Comparison of ENCODE assay signal across 8 cellular contexts in the genomic region with DNA sequence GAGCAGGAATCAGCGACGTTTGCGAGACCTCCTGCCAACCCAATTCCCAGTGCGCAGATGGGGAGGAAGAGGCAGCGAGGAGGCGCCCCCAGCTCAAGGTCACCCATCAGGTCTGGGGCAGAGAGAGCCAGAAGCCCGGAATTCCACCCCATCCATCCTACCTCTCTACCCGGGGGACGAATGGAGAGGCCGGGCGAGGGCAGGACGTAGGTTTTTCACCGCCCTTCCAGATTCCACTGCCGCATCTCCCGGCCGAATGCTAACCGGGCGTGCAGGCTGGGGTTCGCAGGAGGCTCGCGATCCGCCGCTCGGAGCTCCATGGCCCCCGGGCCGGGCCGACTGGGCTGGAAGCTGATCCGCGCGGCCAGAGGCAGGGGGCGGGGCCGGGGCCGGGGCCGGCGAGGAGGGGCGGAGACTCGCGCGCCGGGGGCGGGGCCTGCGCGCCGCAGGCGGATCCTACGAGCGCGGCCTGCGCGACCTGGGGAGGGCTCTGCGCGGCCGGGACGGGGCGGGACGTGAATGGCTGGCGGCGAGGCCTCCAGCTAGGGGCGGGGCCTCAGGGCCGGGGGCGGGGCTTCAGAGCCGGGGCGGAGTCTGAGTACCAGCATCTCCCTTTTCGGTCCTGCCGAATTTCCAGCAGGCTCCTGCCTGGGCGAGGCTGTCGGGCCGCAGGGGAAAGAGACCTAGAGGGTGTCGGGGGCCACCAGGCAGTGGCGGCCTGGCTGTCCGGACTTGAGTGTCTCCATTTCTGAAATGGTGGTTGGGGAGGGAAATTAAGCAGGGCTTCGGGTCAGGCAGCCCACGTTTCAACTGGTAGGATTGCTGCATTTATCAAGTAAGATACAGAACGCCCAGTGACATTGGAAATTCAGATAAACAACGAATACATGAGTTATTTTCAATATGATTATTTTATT. TPM values are rescaled to one million over a fixed set of nuclear protein-coding genes. Genes with fewer than 3 reads are reported as not detected.
DNase-seq lines count a peak whose midpoint lies in the region; ATAC-seq and TF ChIP-seq lines count a peak whose summit lies in the region.

Gene ST6GALNAC4 (minus strand): TSS at position 377 of the 917 bp plus-strand sequence. CDS start 622 bp downstream, outside the sequence.

- peak within 1 kb of the TSS; percentile 95 for H3K4me2 ChIP-seq in parathyroid adenoma (ENCODE audit: low read length)

- H3K4me3 Mint-ChIP-seq in HFFc6, result peak within 1 kb of the TSS; percentile 90

- H3K9me3 ChIP-seq in parathyroid adenoma (ENCODE audit: control insufficient read depth, low read length), result no peaks in the 10 kb centered on the region
- no peaks in the 10 kb centered on the region for H3K9me3 ChIP-seq in thyroid gland

- no peaks in the 10 kb centered on the region for H3K36me3 Mint-ChIP-seq in HFFc6 (ENCODE audit: low read depth)

- H3K27ac ChIP-seq in parathyroid adenoma (peak within 1 kb of the TSS; percentile 32), thyroid gland (peak within 1 kb of the TSS in 2 of 3 donors; percentile 24 to 46)

- no peaks in the 10 kb centered on the region for H3K36me3 ChIP-seq in parathyroid adenoma (ENCODE audit: control insufficient read depth, insufficient read depth, low read length)
- H3K36me3 ChIP-seq in thyroid gland, result no peaks in the 10 kb centered on the region

- ATAC-seq in Right ventricle myocardium inferior, result peak; percentile 95

- intact Hi-C loops in Right ventricle myocardium inferior (cut with DNase I), result loop anchor here (5.0 kb wide), 2 partner anchors 40 to 130 kb away; partner anchors contain the start of genes AK1 and CDK9
- intact Hi-C loops in thyroid gland (cut with DNase I), result loop anchor here (5.0 kb wide), 1 partner anchor 180 kb away; the partner anchor contains the start of gene TOR2A

- TF ChIP-seq CTCF in HFFc6 (IDR thresholded peaks at IDR 0.05) (no peak), parathyroid adenoma (IDR thresholded peaks at IDR 0.05) (no peak), thyroid gland (IDR thresholded peaks at IDR 0.05) (no peak)

- H3K9me3 Mint-ChIP-seq in HFFc6, result no peaks in the 10 kb centered on the region

- WGBS in thyroid gland, 2 donors, result 8 to 17% methylated on average over 13 to 28 of the region's 75 CpGs

- H2AFZ ChIP-seq in parathyroid adenoma, result peak within 1 kb of the TSS; percentile 87

- peak within 1 kb of the TSS; percentile 66 for H3K4me3 ChIP-seq in parathyroid adenoma (ENCODE audit: low read depth, low read length)
- H3K4me3 ChIP-seq in thyroid gland (replicated peaks in 1 of 3), result peak within 1 kb of the TSS; percentile 12 to 61 (median 57)

- DNase-seq in GM04504 (ENCODE audit: low read depth) (peak; percentile 78), HFFc6 (peak; percentile 82), NCI-H1092 (lab: John Stamatoyannopoulos, UW) (peak; percentile 88), SW480 (ENCODE audit: low spot score) (peak; percentile 84), Right ventricle myocardium inferior (ENCODE audit: missing footprints) (peak; percentile 98), thyroid gland (peak; percentile 94)
- DNase-seq in activated naive CD8-positive, alpha-beta T cell treated with anti-CD3 and anti-CD28 coated beads, Interleukin-2, amount 50 U/mL, for 16 hours (ENCODE audit: low read depth, low spot score), result peak; percentile 93

- no peak within 1 kb of the TSS for H3K9ac ChIP-seq in parathyroid adenoma

- peak within 1 kb of the TSS; percentile 77 for H3K27ac Mint-ChIP-seq in HFFc6

- no peaks in the 10 kb centered on the region for H3K27me3 Mint-ChIP-seq in HFFc6 (ENCODE audit: insufficient read depth)

- H3K4me1 ChIP-seq in parathyroid adenoma (peaks cover 8% of the 10 kb centered on the region), thyroid gland (peaks cover 21 to 55% of the 10 kb centered on the region in 2 donors)

- H3K27me3 ChIP-seq in parathyroid adenoma (ENCODE audit: control insufficient read depth, insufficient read depth, low read length), result no peaks in the 10 kb centered on the region
- H3K27me3 ChIP-seq in thyroid gland, result no peaks in the 10 kb centered on the region

- H3K4me1 Mint-ChIP-seq in HFFc6 (ENCODE audit: low read depth), result peaks cover 60% of the 10 kb centered on the region

- peak in 1 of 2 donors; percentile 44 for TF ChIP-seq POLR2A in thyroid gland (IDR thresholded peaks at IDR 0.05)

- no peaks in the 10 kb centered on the region for H3K79me2 ChIP-seq in parathyroid adenoma

RNA-seq across cellular contexts. Expression of gene ST6GALNAC4, which starts in this region (rescaled TPM):
- 10 to 100 TPM; 22.9 to 33.4 (median 27.7) TPM for total RNA-seq in HFFc6 (2021; fragmentation: NEBNext Ultra II Directional; extraction: Animal tissue kit (Norgen Biotek cat#: 25700))
- total RNA-seq in Right ventricle myocardium inferior, result 21.9 TPM
- total RNA-seq in thyroid gland, result 10 to 100 TPM in 3 of 4 donors, 1 to 10 TPM in 1; 8.9 to 27.4 (median 19.1) TPM

Comparison
In these comparisons a context has a peak if more than half of its experiments do, and no peak if none do; other contexts are left out.
1. Peak in every context shown above with its lines: DNase-seq, ATAC-seq, H3K4me3 ChIP-seq and H3K27ac ChIP-seq.